Comparison of ENCODE assay signal across 20 cellular contexts in the genomic region with DNA sequence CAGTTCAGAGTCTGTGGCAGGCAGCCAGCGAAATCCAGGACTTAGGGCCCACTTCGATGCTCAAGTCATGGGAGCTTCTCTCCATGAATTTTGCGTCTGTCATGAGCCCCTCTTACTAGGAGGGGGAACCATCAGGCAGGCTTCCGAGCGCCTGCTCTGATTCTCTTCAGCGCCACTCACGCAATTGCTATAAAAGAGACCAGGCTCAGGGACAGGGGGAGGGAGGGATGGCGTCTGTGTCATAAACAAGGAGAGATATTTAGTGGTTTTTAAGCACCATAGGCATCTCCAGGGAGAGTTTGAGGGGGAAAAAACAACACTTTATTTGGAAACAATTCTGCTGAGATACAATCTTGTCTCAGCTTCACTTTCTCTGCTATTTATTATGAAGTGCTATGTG.
A peak's percentile ranks its signal among the peaks of the same experiment; 100 is the strongest.
DNase-seq lines count a peak whose midpoint lies in the region; ATAC-seq and TF ChIP-seq lines count a peak whose summit lies in the region.
"Had no signal": no experiment of that assay in that cellular context is flagged by ENCODE, and none has a peak within 500 bp of the region (broad histone marks: within the 10 kb centered on the region; RNA-seq: fewer than 3 reads in every experiment).

No MANE protein-coding gene starts in this region.

- TF ChIP-seq POLR2A in heart left ventricle (IDR thresholded peaks at IDR 0.05): no peak

- no peaks in the 10 kb centered on the region for H3K9me2 ChIP-seq in neural cell (ENCODE audit: insufficient read depth, low read length)

- H3K9me3 ChIP-seq in left ventricle myocardium inferior (replicated peaks): no peaks in the 10 kb centered on the region
- no peaks in the 10 kb centered on the region for H3K9me3 ChIP-seq in heart left ventricle
- H3K9me3 ChIP-seq in SK-N-MC (ENCODE audit: low read depth, low read length): no peaks in the 10 kb centered on the region
- H3K9me3 ChIP-seq in neural cell (ENCODE audit: low read length): no peaks in the 10 kb centered on the region
- H3K9me3 ChIP-seq: prostate gland had no signal

- H3K27ac ChIP-seq in left ventricle myocardium inferior (replicated peaks): peak overlapping the region; percentile 75
- peak overlapping the region in 1 of 12 donors; percentile 85 for H3K27ac ChIP-seq in heart left ventricle
- peak overlapping the region; percentile 47; the same call in 1 of the 2 replicates for H3K27ac ChIP-seq in SK-N-MC
- H3K27ac ChIP-seq in neural cell (ENCODE audit: low read length): peak overlapping the region; percentile 31
- H3K27ac ChIP-seq: neural progenitor cell had no signal

- H3K9ac ChIP-seq in SK-N-MC (ENCODE audit: insufficient read length) (peak overlapping the region; percentile 3), neural cell (ENCODE audit: low read length) (peak overlapping the region; percentile 12)
- H3K9ac ChIP-seq: neural progenitor cell had no signal

- no peak for ATAC-seq in heart left ventricle
- no peak for ATAC-seq in HG03378 (IDR thresholded peaks at IDR 0.05; ENCODE audit: unreplicated experiment)
- no peak for ATAC-seq in GM21723 (IDR thresholded peaks at IDR 0.05; ENCODE audit: unreplicated experiment)
- ATAC-seq: effector memory CD8-positive, alpha-beta T cell; left lobe of liver; Right ventricle myocardium inferior had no signal

- intact Hi-C loops in left ventricle myocardium inferior (cut with micrococcal nuclease) (no loop called here), heart left ventricle (cut with DNase I) (no loop called here)

- TF ChIP-seq RAD21 in neural cell (conservative IDR thresholded peaks at IDR 0.05): no peak

- H3K27me3 ChIP-seq in left ventricle myocardium inferior (ENCODE audit: low read depth): no peaks in the 10 kb centered on the region
- no peaks in the 10 kb centered on the region for H3K27me3 ChIP-seq in heart left ventricle
- no peaks in the 10 kb centered on the region for H3K27me3 ChIP-seq in neural cell (ENCODE audit: insufficient read depth, low read depth, low read length)
- H3K27me3 ChIP-seq: neural progenitor cell had no signal

- H3K36me3 ChIP-seq in left ventricle myocardium inferior (no peaks in the 10 kb centered on the region), heart left ventricle (no peaks in the 10 kb centered on the region), SK-N-MC (ENCODE audit: insufficient read depth, low read length) (no peaks in the 10 kb centered on the region), neural cell (ENCODE audit: insufficient read depth, low read length) (no peaks in the 10 kb centered on the region)
- H3K36me3 ChIP-seq: neural progenitor cell, prostate gland had no signal

- H3K4me1 ChIP-seq in left ventricle myocardium inferior (peaks cover 45% of the 10 kb centered on the region), heart left ventricle (peaks cover 0 to 72% (median 25%) of the 10 kb centered on the region in 12 donors)
- H3K4me1 ChIP-seq: neural progenitor cell, prostate gland had no signal

- TF ChIP-seq EP300 in neural cell (conservative IDR thresholded peaks at IDR 0.05; ENCODE audit: poor library complexity, severe bottlenecking): no peak

- H3K79me2 ChIP-seq in neural cell (replicated peaks; ENCODE audit: insufficient read depth, low read length): no peaks in the 10 kb centered on the region

- no peaks in the 10 kb centered on the region for H3F3A ChIP-seq in neural cell (ENCODE audit: insufficient read depth, low read length, poor library complexity, severe bottlenecking)

- H3K4me2 ChIP-seq in neural cell (ENCODE audit: low read length): no peak overlapping the region
- H3K4me2 ChIP-seq: neural progenitor cell had no signal

- TF ChIP-seq CTCF in left ventricle myocardium inferior (IDR thresholded peaks at IDR 0.05; ENCODE audit: borderline replicate concordance) (no peak), heart left ventricle (IDR thresholded peaks at IDR 0.05) (no peak), neural cell (IDR thresholded peaks at IDR 0.05; ENCODE audit: poor library complexity, severe bottlenecking) (no peak)

- H2AFZ ChIP-seq in neural cell (ENCODE audit: low read depth, low read length): no peak overlapping the region
- H2AFZ ChIP-seq: neural progenitor cell had no signal

- H4K20me1 ChIP-seq in neural cell (ENCODE audit: insufficient read depth): no peaks in the 10 kb centered on the region

- 86 to 90% (median 87%) methylated on average over 8 of the region's 8 CpGs for WGBS in heart left ventricle, 4 donors

- DNase-seq in left ventricle myocardium inferior (no peak), heart left ventricle (no peak), SK-N-MC (ENCODE audit: low read depth, low spot score) (no peak), HT-29 (ENCODE audit: low spot score) (no peak), NK-92 (lab: John Stamatoyannopoulos, UW; ENCODE audit: unreplicated experiment) (no peak)
- DNase-seq: activated CD4-positive, alpha-beta T cell treated with anti-CD3 and anti-CD28 coated beads, Interleukin-2, amount 10 ng/mL, durations not matched to agents 24 days and 14 days; activated naive CD8-positive, alpha-beta T cell treated with anti-CD3 and anti-CD28 coated beads for 36 hours; effector memory CD8-positive, alpha-beta T cell; Karpas-422; NCI-H2029 treated with DMSO at 0.1 percent for 48 hours; NCI-H526; stimulated activated CD4-positive, alpha-beta T cell treated with anti-CD3 and anti-CD28 coated beads, Interleukin-4, amount 100 ng/mL, for 4 hours; T-helper 1 cell had no signal

- H3K4me3 ChIP-seq in left ventricle myocardium inferior: no peak overlapping the region
- no peak overlapping the region for H3K4me3 ChIP-seq in heart left ventricle
- 0 out of 2 replicates have a peak overlapping the region, but pooled peaks have one; percentile 14 for H3K4me3 ChIP-seq in SK-N-MC
- no peak overlapping the region for H3K4me3 ChIP-seq in neural cell (ENCODE audit: low read length)
- H3K4me3 ChIP-seq: neural progenitor cell, prostate gland had no signal

TF ChIP-seq in neural cell, 6 proteins besides CTCF, POLR2A, EP300 and RAD21:
- TF ChIP-seq, protein P1, sequence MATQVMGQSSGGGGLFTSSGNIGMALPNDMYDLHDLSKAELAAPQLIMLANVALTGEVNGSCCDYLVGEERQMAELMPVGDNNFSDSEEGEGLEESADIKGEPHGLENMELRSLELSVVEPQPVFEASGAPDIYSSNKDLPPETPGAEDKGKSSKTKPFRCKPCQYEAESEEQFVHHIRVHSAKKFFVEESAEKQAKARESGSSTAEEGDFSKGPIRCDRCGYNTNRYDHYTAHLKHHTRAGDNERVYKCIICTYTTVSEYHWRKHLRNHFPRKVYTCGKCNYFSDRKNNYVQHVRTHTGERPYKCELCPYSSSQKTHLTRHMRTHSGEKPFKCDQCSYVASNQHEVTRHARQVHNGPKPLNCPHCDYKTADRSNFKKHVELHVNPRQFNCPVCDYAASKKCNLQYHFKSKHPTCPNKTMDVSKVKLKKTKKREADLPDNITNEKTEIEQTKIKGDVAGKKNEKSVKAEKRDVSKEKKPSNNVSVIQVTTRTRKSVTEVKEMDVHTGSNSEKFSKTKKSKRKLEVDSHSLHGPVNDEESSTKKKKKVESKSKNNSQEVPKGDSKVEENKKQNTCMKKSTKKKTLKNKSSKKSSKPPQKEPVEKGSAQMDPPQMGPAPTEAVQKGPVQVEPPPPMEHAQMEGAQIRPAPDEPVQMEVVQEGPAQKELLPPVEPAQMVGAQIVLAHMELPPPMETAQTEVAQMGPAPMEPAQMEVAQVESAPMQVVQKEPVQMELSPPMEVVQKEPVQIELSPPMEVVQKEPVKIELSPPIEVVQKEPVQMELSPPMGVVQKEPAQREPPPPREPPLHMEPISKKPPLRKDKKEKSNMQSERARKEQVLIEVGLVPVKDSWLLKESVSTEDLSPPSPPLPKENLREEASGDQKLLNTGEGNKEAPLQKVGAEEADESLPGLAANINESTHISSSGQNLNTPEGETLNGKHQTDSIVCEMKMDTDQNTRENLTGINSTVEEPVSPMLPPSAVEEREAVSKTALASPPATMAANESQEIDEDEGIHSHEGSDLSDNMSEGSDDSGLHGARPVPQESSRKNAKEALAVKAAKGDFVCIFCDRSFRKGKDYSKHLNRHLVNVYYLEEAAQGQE (IDR thresholded peaks at IDR 0.05; ENCODE audit: borderline replicate concordance): no peak
- TF ChIP-seq TAF1 (IDR thresholded peaks at IDR 0.05; ENCODE audit: low read depth) (no peak), POLR2AphosphoS5 (IDR thresholded peaks at IDR 0.05) (no peak), MXI1 (conservative IDR thresholded peaks at IDR 0.05; ENCODE audit: poor library complexity, severe bottlenecking) (no peak)
TF ChIP-seq in neural cell: peak in this region for 0.
